Comparison of ENCODE assay signal across 8 cellular contexts in the genomic region with DNA sequence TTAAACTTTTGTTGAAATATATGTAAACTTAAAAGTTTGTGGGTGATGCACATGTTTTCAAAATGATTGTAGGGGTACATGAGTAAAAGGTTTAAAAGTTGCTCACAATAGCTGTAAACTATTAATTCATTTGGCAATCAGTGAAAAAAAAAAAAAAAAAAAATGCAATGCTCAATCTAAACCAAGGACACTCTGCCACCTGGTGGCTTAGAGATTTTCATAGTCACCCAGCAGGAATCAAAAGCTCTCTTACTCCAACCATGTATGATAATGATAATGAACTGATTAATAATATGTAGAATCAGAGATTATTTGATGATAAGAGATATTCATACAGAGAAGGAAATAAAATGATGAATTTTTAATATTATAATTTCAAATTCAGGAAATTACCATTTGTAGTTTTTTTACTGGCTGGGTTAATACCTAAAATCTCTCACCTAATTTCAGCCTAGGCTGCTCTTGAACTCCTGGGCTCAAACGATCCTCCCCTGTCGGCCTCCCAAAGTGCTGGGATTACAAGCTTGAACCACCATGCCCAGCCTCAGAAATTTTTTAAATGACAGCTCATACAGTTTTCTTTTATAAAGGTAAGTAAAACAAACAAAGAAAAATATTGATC. TPM values are rescaled to one million over a fixed set of nuclear protein-coding genes. Genes with fewer than 3 reads are reported as not detected.
A peak's percentile ranks its signal among the peaks of the same experiment; 100 is the strongest.
DNase-seq lines count a peak whose midpoint lies in the region; ATAC-seq and TF ChIP-seq lines count a peak whose summit lies in the region.

No MANE protein-coding gene starts in this region.

- no peaks in the 10 kb centered on the region for H3K36me3 Mint-ChIP-seq in activated CD8-positive, alpha-beta memory T cell treated with anti-CD3 and anti-CD28 coated beads, Interleukin-2, amount 10 ng/mL, durations not matched to agents 7 days and 5 days

- H3K9me3 ChIP-seq in AG04450 (ENCODE audit: control insufficient read depth, insufficient read depth, low read length) = no peaks in the 10 kb centered on the region; the same call in 1 of the 2 replicates
- H3K9me3 ChIP-seq in breast epithelium = no peaks in the 10 kb centered on the region
- H3K9me3 ChIP-seq in left lung = no peaks in the 10 kb centered on the region

- H3K27me3 ChIP-seq in AG04450 (ENCODE audit: control insufficient read depth, insufficient read depth, low read length) = peaks cover 18% of the 10 kb centered on the region
- H3K27me3 ChIP-seq in breast epithelium = no peaks in the 10 kb centered on the region
- H3K27me3 ChIP-seq in left lung = peaks cover 0 to 12% of the 10 kb centered on the region in 2 donors

- H3K27ac ChIP-seq in AG04450 (ENCODE audit: low read depth, low read length) (no peak overlapping the region), breast epithelium (no peak overlapping the region), left lung (no peak overlapping the region)

- intact Hi-C loops in breast epithelium (cut with DNase I; ENCODE audit: low total_unique reads) = no loop called here
- intact Hi-C loops in left lung (cut with DNase I) = no loop called here

- H3K4me3 Mint-ChIP-seq in activated CD8-positive, alpha-beta memory T cell treated with anti-CD3 and anti-CD28 coated beads, Interleukin-2, amount 10 ng/mL, durations not matched to agents 7 days and 5 days = no peak overlapping the region

- H3K36me3 ChIP-seq in breast epithelium (no peaks in the 10 kb centered on the region), left lung (no peaks in the 10 kb centered on the region)

- ATAC-seq in left lung = peak; percentile 63
- ATAC-seq in activated CD8-positive, alpha-beta memory T cell treated with anti-CD3 and anti-CD28 coated beads, Interleukin-2, amount 10 ng/mL, durations not matched to agents 7 days and 5 days = no peak
- ATAC-seq in HG03469 (IDR thresholded peaks at IDR 0.05; ENCODE audit: unreplicated experiment) = no peak
- no peak for ATAC-seq in GM19035 (IDR thresholded peaks at IDR 0.05; ENCODE audit: unreplicated experiment)

- TF ChIP-seq POLR2A in breast epithelium (IDR thresholded peaks at IDR 0.05) = no peak

- H3K27me3 Mint-ChIP-seq in activated CD8-positive, alpha-beta memory T cell treated with anti-CD3 and anti-CD28 coated beads, Interleukin-2, amount 10 ng/mL, durations not matched to agents 7 days and 5 days = peaks cover 30% of the 10 kb centered on the region

- H3K9me3 Mint-ChIP-seq in activated CD8-positive, alpha-beta memory T cell treated with anti-CD3 and anti-CD28 coated beads, Interleukin-2, amount 10 ng/mL, durations not matched to agents 7 days and 5 days (ENCODE audit: low read depth) = no peaks in the 10 kb centered on the region

- CTCF ChIA-PET in AG04450 (lab: Charles Lee) = interaction anchor here (0.6 to 4.8 kb wide), 60 partner anchors 9 to 1259 kb away, joined by 3 to 118 read pairs (median 4); no protein-coding TSS in a partner anchor
- CTCF ChIA-PET in activated CD8-positive, alpha-beta memory T cell treated with anti-CD3 and anti-CD28 coated beads, Interleukin-2, amount 10 ng/mL, durations not matched to agents 7 days and 5 days (lab: Charles Lee) = interaction anchor here (0.6 to 3.6 kb wide), 12 partner anchors 8 to 832 kb away, joined by 3 to 43 read pairs (median 3); no protein-coding TSS in a partner anchor

- POLR2A ChIA-PET in AG04450 (lab: Yijun Ruan, JAX) = no interaction called here

- DNase-seq in AG04450 (ENCODE audit: low read depth, low spot score) (no peak), GF-D8 (lab: John Stamatoyannopoulos, UW) (peak; percentile 8), NCI-H2196 treated with DMSO at 0.1 percent for 48 hours (lab: John Stamatoyannopoulos, UW; ENCODE audit: unreplicated experiment) (peak; percentile 1), breast epithelium (ENCODE audit: low spot score in 2 of 2) (no peak), left lung (no peak)
- no peak for DNase-seq in activated CD8-positive, alpha-beta memory T cell treated with anti-CD3 and anti-CD28 coated beads, Interleukin-2, amount 10 ng/mL, durations not matched to agents 7 days and 5 days

- TF ChIP-seq CTCF in AG04450 (IDR thresholded peaks at IDR 0.05; ENCODE audit: low read depth, low read length) = peak; percentile 62
- peak in 2 of 3 donors; percentile 47 to 56 for TF ChIP-seq CTCF in breast epithelium (IDR thresholded peaks at IDR 0.05)
- TF ChIP-seq CTCF in left lung (IDR thresholded peaks at IDR 0.05) = peak; percentile 41 to 58

- no peaks in the 10 kb centered on the region for H3K4me1 Mint-ChIP-seq in activated CD8-positive, alpha-beta memory T cell treated with anti-CD3 and anti-CD28 coated beads, Interleukin-2, amount 10 ng/mL, durations not matched to agents 7 days and 5 days

- no peak overlapping the region for H3K27ac Mint-ChIP-seq in activated CD8-positive, alpha-beta memory T cell treated with anti-CD3 and anti-CD28 coated beads, Interleukin-2, amount 10 ng/mL, durations not matched to agents 7 days and 5 days

- H3K4me3 ChIP-seq in AG04450 (ENCODE audit: low read depth, low read length) = no peak overlapping the region
- H3K4me3 ChIP-seq in breast epithelium = no peak overlapping the region
- no peak overlapping the region for H3K4me3 ChIP-seq in left lung

- no peaks in the 10 kb centered on the region for H3K4me1 ChIP-seq in breast epithelium
- H3K4me1 ChIP-seq in left lung = no peaks in the 10 kb centered on the region

RNA-seq across cellular contexts. Expression of a gene that starts 46.9 kb away (rescaled TPM):
- 16.4 and 17.6 TPM in 2 replicates for polyA plus RNA-seq in AG04450 (2011; rRNA removed)
- polyA minus RNA-seq in AG04450 (2011; rRNA and poly(A)+ RNA removed) = 6.6 and 9.5 TPM in 2 replicates
- total RNA-seq in breast epithelium (10 to 100 TPM; 15.2 to 21.4 (median 19.3) TPM), left lung (10 to 100 TPM; 37.6 to 57.3 TPM)
- 1 to 10 TPM; 5.8 to 6.4 TPM for total RNA-seq in activated CD8-positive, alpha-beta memory T cell treated with anti-CD3 and anti-CD28 coated beads, Interleukin-2, amount 10 ng/mL, durations not matched to agents 7 days and 5 days

Comparison
In these comparisons a context has a peak if more than half of its experiments do, and no peak if none do; other contexts are left out.
1. DNase-seq: peak in GF-D8 (single experiment) and NCI-H2196 treated with DMSO at 0.1 percent for 48 hours (single experiment); none in AG04450 (single experiment), breast epithelium (0 of 2), left lung (0 of 2) and activated CD8-positive, alpha-beta memory T cell treated with anti-CD3 and anti-CD28 coated beads, Interleukin-2, amount 10 ng/mL, durations not matched to agents 7 days and 5 days (single experiment).
2. Peak in every context shown above with its lines, with median percentiles within 50 percentile points of each other: CTCF ChIP-seq.